In genomic region chr14:67482765-67483164, GRCh38 we compare ENCODE assay signal across 1 cellular context.
TF ChIP-seq lines count a peak whose summit lies in the region.

No MANE protein-coding gene starts in this region.

TF ChIP-seq in GM12878, 131 proteins besides CTCF, POLR2A, EP300 and RAD21:
- TF ChIP-seq KAT2A (conservative IDR thresholded peaks at IDR 0.05; ENCODE audit: control insufficient read depth, low read depth, low read length), result no peak
- no peak for TF ChIP-seq PAX5 (IDR thresholded peaks at IDR 0.05; ENCODE audit: borderline replicate concordance, low read depth, low read length)
- TF ChIP-seq ZZZ3 (IDR thresholded peaks at IDR 0.05; ENCODE audit: control insufficient read depth, insufficient read length, low read depth), result no peak
- no peak for TF ChIP-seq CBFB (IDR thresholded peaks at IDR 0.05; ENCODE audit: low read depth)
- TF ChIP-seq HDAC6 (IDR thresholded peaks at IDR 0.05; ENCODE audit: unreplicated experiment), result no peak
- no peak for TF ChIP-seq TARDBP (IDR thresholded peaks at IDR 0.05; ENCODE audit: borderline replicate concordance)
- no peak for TF ChIP-seq ATF7 (IDR thresholded peaks at IDR 0.05; ENCODE audit: low read depth)
- no peak for TF ChIP-seq KLF5 (IDR thresholded peaks at IDR 0.05; ENCODE audit: partially characterized antibody)
- TF ChIP-seq NFYA (IDR thresholded peaks at IDR 0.05; ENCODE audit: borderline replicate concordance, low read depth, low read length), result no peak
- TF ChIP-seq IKZF2 (IDR thresholded peaks at IDR 0.05), result no peak
- TF ChIP-seq RAD51 (IDR thresholded peaks at IDR 0.05), result no peak
- no peak for TF ChIP-seq BACH1 (IDR thresholded peaks at IDR 0.05; ENCODE audit: borderline replicate concordance)
- no peak for TF ChIP-seq ZNF274 (IDR thresholded peaks at IDR 0.05; ENCODE audit: insufficient read depth, insufficient read length)
- TF ChIP-seq RELB (IDR thresholded peaks at IDR 0.05; ENCODE audit: low read depth), result no peak
- TF ChIP-seq BMI1 (IDR thresholded peaks at IDR 0.05; ENCODE audit: borderline replicate concordance), result no peak
- TF ChIP-seq ELK1 (IDR thresholded peaks at IDR 0.05; ENCODE audit: low read depth, low read length), result no peak
- no peak for TF ChIP-seq MEF2B (IDR thresholded peaks at IDR 0.05; ENCODE audit: partially characterized antibody, poor library complexity, severe bottlenecking)
- no peak for TF ChIP-seq LARP7 (IDR thresholded peaks at IDR 0.05)
TF ChIP-seq in GM12878: peak in this region for 0.
